24 cellular contexts compared by ENCODE assay signal in genomic region chr2:235279965-235280364, GRCh38.
"Had no signal": no experiment of that assay in that cellular context is flagged by ENCODE, and none has a peak within 500 bp of the region (broad histone marks: within the 10 kb centered on the region; RNA-seq: fewer than 3 reads in every experiment).

No MANE protein-coding gene starts in this region.

- H3K9me3 ChIP-seq: colonic mucosa, esophagus squamous epithelium, gastrocnemius medialis had no signal

- H3K4me3 Mint-ChIP-seq: dendritic cell treated with granulocyte-macrophage colony-stimulating factor and Interleukin-4, amounts not matched to agents 40 ng/mL and 50 ng/mL, for 4 days; effector memory CD8-positive, alpha-beta T cell; endodermal cell had no signal

- H3K9me3 Mint-ChIP-seq: effector memory CD8-positive, alpha-beta T cell had no signal

- H3K27ac Mint-ChIP-seq: dendritic cell treated with granulocyte-macrophage colony-stimulating factor and Interleukin-4, amounts not matched to agents 40 ng/mL and 50 ng/mL, for 4 days; effector memory CD8-positive, alpha-beta T cell; endodermal cell had no signal

- DNase-seq: colonic mucosa; cortex of kidney; dermis blood vessel endothelial cell; dorsolateral prefrontal cortex; effector CD4-positive, alpha-beta T cell; effector CD8-positive, alpha-beta T cell; effector memory CD4-positive, alpha-beta T cell; effector memory CD8-positive, alpha-beta T cell; endodermal cell; erythroblast; esophagus squamous epithelium; foreskin fibroblast; foreskin keratinocyte; foreskin melanocyte; gastrocnemius medialis; glutamatergic neuron; head of caudate nucleus; heart left ventricle; heart right ventricle had no signal

- H3K27ac ChIP-seq: colonic mucosa, coronary artery, dorsolateral prefrontal cortex, epithelial cell of prostate, esophagus squamous epithelium, foreskin keratinocyte, gastrocnemius medialis, gastroesophageal sphincter, heart left ventricle, heart right ventricle had no signal

- ATAC-seq: effector memory CD8-positive, alpha-beta T cell; esophagus mucosa; foreskin keratinocyte; gastrocnemius medialis; gastroesophageal sphincter; heart left ventricle; heart right ventricle had no signal

- H3K27me3 ChIP-seq: colonic mucosa, dorsolateral prefrontal cortex, esophagus squamous epithelium, gastrocnemius medialis, gastroesophageal sphincter had no signal

- H3K36me3 ChIP-seq: colonic mucosa, esophagus squamous epithelium, gastrocnemius medialis, gastroesophageal sphincter, heart left ventricle, heart right ventricle had no signal

- H3K4me1 ChIP-seq: colonic mucosa, esophagus squamous epithelium, foreskin keratinocyte, gastrocnemius medialis, gastroesophageal sphincter, heart left ventricle, heart right ventricle had no signal

- H3K4me3 ChIP-seq: colonic mucosa, coronary artery, dorsolateral prefrontal cortex, esophagus squamous epithelium, gastrocnemius medialis, gastroesophageal sphincter, heart left ventricle, heart right ventricle had no signal

- H3K4me1 Mint-ChIP-seq: endodermal cell had no signal
